17 cellular contexts compared by ENCODE assay signal in genomic region chr9:134454386-134454978, GRCh38.
DNase-seq lines count a peak whose midpoint lies in the region; ATAC-seq and TF ChIP-seq lines count a peak whose summit lies in the region.
"Had no signal": no experiment of that assay in that cellular context is flagged by ENCODE, and none has a peak within 500 bp of the region (broad histone marks: within the 10 kb centered on the region; RNA-seq: fewer than 3 reads in every experiment).

No MANE protein-coding gene starts in this region.

- no peaks in the 10 kb centered on the region for H3K27me3 ChIP-seq in CD4-positive, alpha-beta T cell (ENCODE audit: control insufficient read depth, insufficient read depth, low read length)
- H3K27me3 ChIP-seq in Loucy (ENCODE audit: insufficient read depth, low read length, poor library complexity, severe bottlenecking) = no peaks in the 10 kb centered on the region
- no peaks in the 10 kb centered on the region for H3K27me3 ChIP-seq in gastroesophageal sphincter
- H3K27me3 ChIP-seq in aorta (ENCODE audit: control insufficient read depth in 1 of 2, insufficient read depth in 2 of 2, low read length in 1 of 2) = no peaks in the 10 kb centered on the region

- H4K20me1 ChIP-seq in Loucy (ENCODE audit: insufficient read depth, low read length, poor library complexity, severe bottlenecking) = no peaks in the 10 kb centered on the region

- H3K9me3 Mint-ChIP-seq in CD4-positive, alpha-beta T cell = peaks cover under 1% of the 10 kb centered on the region
- H3K9me3 Mint-ChIP-seq in stimulated activated naive B cell treated with anti-CD40 and anti-IgM and Interleukin-4, amounts not matched to agents 10 μg/mL and 1 μg/mL and 100 μg/mL, for 72 hours = no peaks in the 10 kb centered on the region

- H3K4me3 Mint-ChIP-seq in CD4-positive, alpha-beta T cell = no peak overlapping the region
- H3K4me3 Mint-ChIP-seq in stimulated activated naive B cell treated with anti-CD40 and anti-IgM and Interleukin-4, amounts not matched to agents 10 μg/mL and 1 μg/mL and 100 μg/mL, for 72 hours = no peak overlapping the region
- H3K4me3 Mint-ChIP-seq: T-helper 2 cell treated with Interferon-gamma antibody and Interleukin-4, amounts not matched to agents 5 μg/mL and 100 μg/mL, for 36 hours had no signal

- H3K4me3 ChIP-seq in Loucy (ENCODE audit: low read length, poor library complexity, severe bottlenecking) (no peak overlapping the region), gastroesophageal sphincter (no peak overlapping the region), aorta (ENCODE audit: low read length in 2 of 2) (no peak overlapping the region)
- H3K4me3 ChIP-seq: HAP-1 had no signal

- 80 to 90% methylated on average over 1 to 2 of the region's 11 CpGs for WGBS in gastroesophageal sphincter (ENCODE audit: low coverage in 1 of 2), 2 donors
- WGBS in aorta, 2 donors = 93 to 94% methylated on average over 11 of the region's 11 CpGs

- TF ChIP-seq EP300 in gastroesophageal sphincter (IDR thresholded peaks at IDR 0.05) = no peak

- no peaks in the 10 kb centered on the region for H3K36me3 ChIP-seq in Loucy (ENCODE audit: insufficient read depth, low read length)
- H3K36me3 ChIP-seq in gastroesophageal sphincter = no peaks in the 10 kb centered on the region
- H3K36me3 ChIP-seq in aorta (ENCODE audit: control insufficient read depth in 1 of 2, insufficient read depth in 2 of 2, low read length in 1 of 2) = no peaks in the 10 kb centered on the region
- H3K36me3 ChIP-seq: HAP-1 had no signal

- intact Hi-C loops in CD4-positive, alpha-beta T cell (cut with DNase I, micrococcal nuclease) = loop anchor here in 1 of 2 experiments (10.0 kb wide), 1 partner anchor 430 kb away; the partner anchor contains the start of gene BRD3OS
- intact Hi-C loops in sciatic nerve (cut with DNase I) (loop anchor here (10.0 kb wide), 1 partner anchor 190 kb away; the partner anchor contains the start of gene COL5A1), aorta (cut with DNase I) (loop anchor here (5.0 kb wide), 2 partner anchors 188 to 233 kb away; partner anchors contain the start of gene COL5A1 (in 1 of the 2))

- H3K27ac Mint-ChIP-seq in CD4-positive, alpha-beta T cell = peak overlapping the region; percentile 91
- no peak overlapping the region for H3K27ac Mint-ChIP-seq in stimulated activated naive B cell treated with anti-CD40 and anti-IgM and Interleukin-4, amounts not matched to agents 10 μg/mL and 1 μg/mL and 100 μg/mL, for 72 hours
- H3K27ac Mint-ChIP-seq: T-helper 2 cell treated with Interferon-gamma antibody and Interleukin-4, amounts not matched to agents 5 μg/mL and 100 μg/mL, for 36 hours had no signal

- POLR2A ChIA-PET in CD4-positive, alpha-beta T cell (lab: Charles Lee) = no interaction called here

- peaks cover 4% of the 10 kb centered on the region; the same call in 1 of the 2 replicates for H3F3A ChIP-seq in Loucy (ENCODE audit: low read depth)

- no peaks in the 10 kb centered on the region for H3K36me3 Mint-ChIP-seq in CD4-positive, alpha-beta T cell (ENCODE audit: low read depth)
- H3K36me3 Mint-ChIP-seq in stimulated activated naive B cell treated with anti-CD40 and anti-IgM and Interleukin-4, amounts not matched to agents 10 μg/mL and 1 μg/mL and 100 μg/mL, for 72 hours = peaks cover 0 to 2% of the 10 kb centered on the region in 2 donors

- DNase-seq in CD4-positive, alpha-beta T cell = no peak
- DNase-seq in sciatic nerve (ENCODE audit: low spot score) (peak; percentile 75), aorta (no peak)
- DNase-seq in stimulated activated naive B cell treated with anti-CD40 and anti-IgM and Interleukin-4, amounts not matched to agents 10 μg/mL and 1 μg/mL and 100 μg/mL, for 72 hours = no peak
- no peak for DNase-seq in stimulated activated naive CD4-positive, alpha-beta T cell (lab: John Stamatoyannopoulos, UW)
- DNase-seq: activated effector memory CD4-positive, alpha-beta T cell treated with anti-CD3 and anti-CD28 coated beads, Interleukin-2, amount 50 U/mL, for 16 hours; DMS79 treated with DMSO at 0.1 percent for 48 hours; NCI-H1105; NCI-H2107; NCI-H524; SHP77 treated with DMSO at 0.1 percent for 48 hours; stimulated activated CD4-positive, alpha-beta T cell treated with anti-CD3 and anti-CD28 coated beads, Interleukin-4, amount 100 ng/mL, for 24 hours had no signal

- H3K27me3 Mint-ChIP-seq in CD4-positive, alpha-beta T cell = no peaks in the 10 kb centered on the region
- no peaks in the 10 kb centered on the region for H3K27me3 Mint-ChIP-seq in stimulated activated naive B cell treated with anti-CD40 and anti-IgM and Interleukin-4, amounts not matched to agents 10 μg/mL and 1 μg/mL and 100 μg/mL, for 72 hours

- peaks cover 66% of the 10 kb centered on the region for H3K4me1 ChIP-seq in Loucy (ENCODE audit: insufficient read depth, low read length, poor library complexity, severe bottlenecking)
- H3K4me1 ChIP-seq in gastroesophageal sphincter = peaks cover 0 to 57% (median 34%) of the 10 kb centered on the region in 3 donors
- peaks cover 0 to 4% of the 10 kb centered on the region in 2 donors for H3K4me1 ChIP-seq in aorta (ENCODE audit: control insufficient read depth in 1 of 2, insufficient read depth in 2 of 2, low read length in 2 of 2)
- H3K4me1 ChIP-seq: HAP-1 had no signal

- no peak for ATAC-seq in CD4-positive, alpha-beta T cell (ENCODE audit: poor library complexity)
- ATAC-seq in gastroesophageal sphincter (no peak), sciatic nerve (no peak), aorta (ENCODE audit: low FRiP score) (no peak)
- ATAC-seq in stimulated activated naive B cell treated with anti-CD40 and anti-IgM and Interleukin-4, amounts not matched to agents 10 μg/mL and 1 μg/mL and 100 μg/mL, for 72 hours (replicated peaks) = no peak

- CTCF ChIA-PET in CD4-positive, alpha-beta T cell (lab: Charles Lee) = no interaction called here

- no peak for TF ChIP-seq CTCF in CD4-positive, alpha-beta T cell (IDR thresholded peaks at IDR 0.05)
- TF ChIP-seq CTCF in Loucy (conservative IDR thresholded peaks at IDR 0.05; ENCODE audit: low read length) = no peak
- no peak for TF ChIP-seq CTCF in gastroesophageal sphincter (IDR thresholded peaks at IDR 0.05)

- H3K9ac ChIP-seq in Loucy (ENCODE audit: low read depth, low read length, poor library complexity, severe bottlenecking) = peak overlapping the region; percentile 12

- H2AFZ ChIP-seq in Loucy (ENCODE audit: low read length) = no peak overlapping the region

- H3K79me2 ChIP-seq in Loucy (ENCODE audit: insufficient read depth, low read length) = no peaks in the 10 kb centered on the region; the same call in 1 of the 2 replicates

- no peaks in the 10 kb centered on the region for H3K9me2 ChIP-seq in Loucy (replicated peaks; ENCODE audit: low read depth, low read length)

- no peak for TF ChIP-seq POLR2A in gastroesophageal sphincter (IDR thresholded peaks at IDR 0.05)

- peaks cover 10% of the 10 kb centered on the region for H3K4me1 Mint-ChIP-seq in CD4-positive, alpha-beta T cell (ENCODE audit: low read depth)
- peaks cover 23 to 41% of the 10 kb centered on the region in 2 donors for H3K4me1 Mint-ChIP-seq in stimulated activated naive B cell treated with anti-CD40 and anti-IgM and Interleukin-4, amounts not matched to agents 10 μg/mL and 1 μg/mL and 100 μg/mL, for 72 hours

- H3K9me3 ChIP-seq in CD4-positive, alpha-beta T cell (ENCODE audit: control insufficient read depth, low read length) = no peaks in the 10 kb centered on the region
- H3K9me3 ChIP-seq in Loucy (ENCODE audit: insufficient read depth, low read depth, low read length) (no peaks in the 10 kb centered on the region), gastroesophageal sphincter (no peaks in the 10 kb centered on the region), aorta (ENCODE audit: control insufficient read depth, low read length) (no peaks in the 10 kb centered on the region)
- H3K9me3 ChIP-seq: HAP-1 had no signal

- no peak overlapping the region for H3K4me2 ChIP-seq in Loucy (ENCODE audit: low read depth, low read length, poor library complexity, severe bottlenecking)

- H3K27ac ChIP-seq in CD4-positive, alpha-beta T cell (ENCODE audit: low read depth, low read length) = no peak overlapping the region
- H3K27ac ChIP-seq in gastroesophageal sphincter (peak overlapping the region in 3 of 4 donors; percentile 82 to 91 (median 88)), aorta (ENCODE audit: low read depth in 1 of 2, low read length in 2 of 2) (no peak overlapping the region)
- H3K27ac ChIP-seq: HL-60 had no signal

Comparison
In these comparisons a context has a peak if more than half of its experiments do, and no peak if none do; other contexts are left out.
1. H3K27ac ChIP-seq: peak in gastroesophageal sphincter (3 of 4); none in CD4-positive, alpha-beta T cell (single experiment) and aorta (0 of 2).